Comparison of ENCODE assay signal across 20 cellular contexts in the genomic region with DNA sequence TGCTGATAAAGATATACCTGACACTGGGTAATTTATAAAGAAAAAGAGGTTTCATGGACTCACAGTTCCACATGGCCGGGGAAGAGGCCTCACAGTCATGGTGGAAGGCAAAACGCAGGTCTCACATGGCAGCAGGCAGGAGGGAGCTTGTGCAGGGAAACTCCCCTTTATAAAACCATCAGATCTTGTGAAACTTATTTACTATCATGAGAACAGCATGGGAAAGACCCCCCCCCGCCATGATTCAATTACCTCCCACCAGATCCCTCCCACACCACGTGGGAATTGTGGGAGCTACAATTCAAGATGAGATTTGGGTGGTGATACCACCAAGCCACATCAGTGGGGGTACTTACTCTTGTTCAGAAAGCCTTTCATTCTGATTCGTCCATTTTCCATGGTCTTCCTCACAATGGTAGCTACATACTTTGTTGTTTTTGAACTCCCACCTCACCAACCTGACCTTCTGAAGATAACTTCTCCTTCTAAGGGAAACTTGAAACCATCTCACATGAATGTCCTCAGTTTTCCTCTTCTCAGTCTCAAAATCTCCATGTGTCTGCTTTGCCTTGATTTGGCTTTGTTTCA.
A peak's percentile ranks its signal among the peaks of the same experiment; 100 is the strongest.
DNase-seq lines count a peak whose midpoint lies in the region; ATAC-seq lines count a peak whose summit lies in the region.
"Had no signal": no experiment of that assay in that cellular context is flagged by ENCODE, and none has a peak within 500 bp of the region (broad histone marks: within the 10 kb centered on the region; RNA-seq: fewer than 3 reads in every experiment).

No MANE protein-coding gene starts in this region.

- peak overlapping the region; percentile 43 for H3K27ac Mint-ChIP-seq in T-helper 1 cell treated with Interleukin-12 subunit alpha and Interleukin-12 subunit beta and Interleukin-4 antibody, amounts not matched to agents 30 μg/mL and 1 μg/mL, for 36 hours
- H3K27ac Mint-ChIP-seq in activated naive CD4-positive, alpha-beta T cell treated with anti-CD3 and anti-CD28 coated beads, Interleukin-2, amount 50 U/mL, for 72 hours: peak overlapping the region in 1 of 2 donors; percentile 61
- no peak overlapping the region for H3K27ac Mint-ChIP-seq in activated naive CD4-positive, alpha-beta T cell treated with anti-CD3 and anti-CD28 coated beads, Interleukin-2, amount 10 ng/mL, durations not matched to agents 7 days and 5 days
- no peak overlapping the region for H3K27ac Mint-ChIP-seq in activated naive CD8-positive, alpha-beta T cell treated with anti-CD3 and anti-CD28 coated beads, Interleukin-2, amount 50 U/mL, for 24 hours
- H3K27ac Mint-ChIP-seq: B cell; CD4-positive, CD25-positive, alpha-beta regulatory T cell; HFFc6 had no signal

- H3K9me3 Mint-ChIP-seq in T-helper 1 cell treated with Interleukin-12 subunit alpha and Interleukin-12 subunit beta and Interleukin-4 antibody, amounts not matched to agents 30 μg/mL and 1 μg/mL, for 36 hours: peaks cover 11% of the 10 kb centered on the region
- H3K9me3 Mint-ChIP-seq in activated naive CD4-positive, alpha-beta T cell treated with anti-CD3 and anti-CD28 coated beads, Interleukin-2, amount 50 U/mL, for 72 hours: peaks cover 19 to 24% of the 10 kb centered on the region in 2 donors
- peaks cover 5% of the 10 kb centered on the region for H3K9me3 Mint-ChIP-seq in activated naive CD4-positive, alpha-beta T cell treated with anti-CD3 and anti-CD28 coated beads, Interleukin-2, amount 10 ng/mL, durations not matched to agents 7 days and 5 days
- H3K9me3 Mint-ChIP-seq in activated naive CD8-positive, alpha-beta T cell treated with anti-CD3 and anti-CD28 coated beads, Interleukin-2, amount 50 U/mL, for 24 hours: peaks cover 11% of the 10 kb centered on the region
- H3K9me3 Mint-ChIP-seq: HFFc6 had no signal

- H3K4me3 Mint-ChIP-seq in T-helper 1 cell treated with Interleukin-12 subunit alpha and Interleukin-12 subunit beta and Interleukin-4 antibody, amounts not matched to agents 30 μg/mL and 1 μg/mL, for 36 hours: no peak overlapping the region
- no peak overlapping the region for H3K4me3 Mint-ChIP-seq in activated naive CD4-positive, alpha-beta T cell treated with anti-CD3 and anti-CD28 coated beads, Interleukin-2, amount 10 ng/mL, durations not matched to agents 7 days and 5 days
- H3K4me3 Mint-ChIP-seq in activated naive CD8-positive, alpha-beta T cell treated with anti-CD3 and anti-CD28 coated beads, Interleukin-2, amount 50 U/mL, for 24 hours: no peak overlapping the region
- H3K4me3 Mint-ChIP-seq: B cell; CD4-positive, CD25-positive, alpha-beta regulatory T cell; HFFc6 had no signal

- DNase-seq in T-helper 1 cell (no peak), T1000 (lab: John Stamatoyannopoulos, UW) (no peak), HK-2 (ENCODE audit: unreplicated experiment) (no peak)
- peak in 1 of 2 donors; percentile 57 for DNase-seq in activated naive CD4-positive, alpha-beta T cell treated with anti-CD3 and anti-CD28 coated beads, Interleukin-2, amount 50 U/mL, for 72 hours (ENCODE audit: low spot score in 2 of 2)
- DNase-seq in activated naive CD4-positive, alpha-beta T cell treated with anti-CD3 and anti-CD28 coated beads, Interleukin-2, amount 10 ng/mL, durations not matched to agents 7 days and 5 days: no peak
- no peak for DNase-seq in activated naive CD8-positive, alpha-beta T cell treated with anti-CD3 and anti-CD28 coated beads, Interleukin-2, amount 50 U/mL, for 24 hours
- DNase-seq in stimulated activated CD8-positive, alpha-beta memory T cell treated with anti-CD3 and anti-CD28 coated beads, Interleukin-4, amount 100 ng/mL, for 24 hours (ENCODE audit: low read depth): peak; percentile 28
- DNase-seq: Caco-2; CD4-positive, CD25-positive, alpha-beta regulatory T cell; DMS153; HFFc6; IMR-90; Karpas-422; MM.1S; NCI-H1092 treated with DMSO at 0.1 percent for 48 hours; NCI-H1694; NCI-H524 had no signal

- H3K36me3 Mint-ChIP-seq in T-helper 1 cell treated with Interleukin-12 subunit alpha and Interleukin-12 subunit beta and Interleukin-4 antibody, amounts not matched to agents 30 μg/mL and 1 μg/mL, for 36 hours (ENCODE audit: low read depth): peaks cover 10% of the 10 kb centered on the region
- H3K36me3 Mint-ChIP-seq in activated naive CD4-positive, alpha-beta T cell treated with anti-CD3 and anti-CD28 coated beads, Interleukin-2, amount 50 U/mL, for 72 hours: peaks cover 21% of the 10 kb centered on the region in 2 donors
- H3K36me3 Mint-ChIP-seq in activated naive CD4-positive, alpha-beta T cell treated with anti-CD3 and anti-CD28 coated beads, Interleukin-2, amount 10 ng/mL, durations not matched to agents 7 days and 5 days: no peaks in the 10 kb centered on the region
- peaks cover 9% of the 10 kb centered on the region for H3K36me3 Mint-ChIP-seq in activated naive CD8-positive, alpha-beta T cell treated with anti-CD3 and anti-CD28 coated beads, Interleukin-2, amount 50 U/mL, for 24 hours (ENCODE audit: low read depth)
- H3K36me3 Mint-ChIP-seq: CD4-positive, CD25-positive, alpha-beta regulatory T cell had no signal

- no peaks in the 10 kb centered on the region for H3K27me3 Mint-ChIP-seq in T-helper 1 cell treated with Interleukin-12 subunit alpha and Interleukin-12 subunit beta and Interleukin-4 antibody, amounts not matched to agents 30 μg/mL and 1 μg/mL, for 36 hours (ENCODE audit: low read depth)
- peaks cover 7% of the 10 kb centered on the region for H3K27me3 Mint-ChIP-seq in activated naive CD4-positive, alpha-beta T cell treated with anti-CD3 and anti-CD28 coated beads, Interleukin-2, amount 10 ng/mL, durations not matched to agents 7 days and 5 days
- peaks cover 7% of the 10 kb centered on the region for H3K27me3 Mint-ChIP-seq in activated naive CD8-positive, alpha-beta T cell treated with anti-CD3 and anti-CD28 coated beads, Interleukin-2, amount 50 U/mL, for 24 hours

- peaks cover 2% of the 10 kb centered on the region for H3K4me1 Mint-ChIP-seq in T-helper 1 cell treated with Interleukin-12 subunit alpha and Interleukin-12 subunit beta and Interleukin-4 antibody, amounts not matched to agents 30 μg/mL and 1 μg/mL, for 36 hours (ENCODE audit: low read depth)
- no peaks in the 10 kb centered on the region for H3K4me1 Mint-ChIP-seq in activated naive CD4-positive, alpha-beta T cell treated with anti-CD3 and anti-CD28 coated beads, Interleukin-2, amount 10 ng/mL, durations not matched to agents 7 days and 5 days
- peaks cover 2% of the 10 kb centered on the region for H3K4me1 Mint-ChIP-seq in activated naive CD8-positive, alpha-beta T cell treated with anti-CD3 and anti-CD28 coated beads, Interleukin-2, amount 50 U/mL, for 24 hours
- H3K4me1 Mint-ChIP-seq: B cell; CD4-positive, CD25-positive, alpha-beta regulatory T cell had no signal

- CTCF ChIA-PET in activated naive CD4-positive, alpha-beta T cell treated with anti-CD3 and anti-CD28 coated beads, Interleukin-2, amount 10 ng/mL, durations not matched to agents 7 days and 5 days (lab: Charles Lee): no interaction called here

- ATAC-seq in activated naive CD4-positive, alpha-beta T cell treated with anti-CD3 and anti-CD28 coated beads, Interleukin-2, amount 50 U/mL, for 72 hours: peak; percentile 26 to 84
- ATAC-seq in activated naive CD8-positive, alpha-beta T cell treated with anti-CD3 and anti-CD28 coated beads, Interleukin-2, amount 50 U/mL, for 24 hours: peak; percentile 63
- ATAC-seq: Panc1 had no signal
